ENCODE assay signal across 8 cellular contexts in the genomic region with DNA sequence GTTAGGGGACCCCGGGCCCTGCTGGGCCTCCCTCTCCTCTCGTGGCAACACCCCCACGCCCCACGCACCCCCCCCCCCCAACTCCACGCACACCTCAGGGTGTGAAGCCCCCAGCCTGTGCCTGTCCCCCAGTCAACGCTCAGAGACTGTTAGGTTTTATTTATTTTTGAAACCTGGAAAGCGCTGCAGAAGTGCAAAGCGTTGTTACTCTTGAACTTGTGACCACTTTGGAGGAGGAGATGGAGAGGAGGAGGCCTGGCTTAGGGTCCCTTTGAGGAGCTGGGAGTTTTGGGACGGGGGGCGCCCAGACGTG. TPM values are rescaled to one million over a fixed set of nuclear protein-coding genes. Genes with fewer than 3 reads are reported as not detected.
DNase-seq lines count a peak whose midpoint lies in the region; ATAC-seq and TF ChIP-seq lines count a peak whose summit lies in the region.

No MANE protein-coding gene starts in this region.

- peak overlapping the region; percentile 85 for H3K4me3 ChIP-seq in fibroblast of pulmonary artery (replicated peaks; ENCODE audit: low read depth, low read length)
- H3K4me3 ChIP-seq in trophoblast cell (ENCODE audit: low read depth, low read length) = peak overlapping the region; percentile 67

- peaks cover 17% of the 10 kb centered on the region for H3K79me1 ChIP-seq in trophoblast cell (ENCODE audit: low read length)

- H3K27ac ChIP-seq in trophoblast cell (ENCODE audit: low read depth, low read length) = peak overlapping the region; percentile 45

- no peak overlapping the region for H2AK5ac ChIP-seq in trophoblast cell (ENCODE audit: low read length)

- H3K23ac ChIP-seq in trophoblast cell (ENCODE audit: low read length) = no peak overlapping the region

- H3K27me3 ChIP-seq in trophoblast cell (ENCODE audit: insufficient read depth, low read length) = no peaks in the 10 kb centered on the region

- H3K27ac Mint-ChIP-seq in T-cell = peak overlapping the region; percentile 98 to 100

- H3K36me3 ChIP-seq in trophoblast cell (ENCODE audit: control insufficient read depth in 1 of 2, insufficient read depth in 2 of 2, low read length in 2 of 2) = no peaks in the 10 kb centered on the region

- H3K36me3 Mint-ChIP-seq in T-cell = peaks cover 44% of the 10 kb centered on the region

- H3K9ac ChIP-seq in trophoblast cell (ENCODE audit: low read length) = no peak overlapping the region

- WGBS in trophoblast cell (ENCODE audit: extremely low coverage, insufficient coverage, insufficient read length) = no CpG with 5 or more reads among the region's 11 CpGs

- CTCF ChIA-PET in T-cell (lab: Charles Lee) = interaction anchor here in 1 of 2 donors (0.8 to 2.6 kb wide), 6 partner anchors 12 to 55 kb away, joined by 4 to 21 read pairs (median 6); a partner anchor contains a TSS

- H2BK12ac ChIP-seq in trophoblast cell (ENCODE audit: low read length) = peak overlapping the region; percentile 78

- no peaks in the 10 kb centered on the region for H3K79me2 ChIP-seq in trophoblast cell (ENCODE audit: control insufficient read depth, insufficient read depth, low read length, poor library complexity)

- ATAC-seq in T-cell (replicated peaks in 1 of 4) (peak in 2 of 4 experiments; percentile 2 to 5), GM21529 (IDR thresholded peaks at IDR 0.05; ENCODE audit: unreplicated experiment) (no peak), GM19023 (IDR thresholded peaks at IDR 0.05; ENCODE audit: unreplicated experiment) (no peak)

- H4K8ac ChIP-seq in trophoblast cell (ENCODE audit: low read depth, low read length) = peak overlapping the region; percentile 36

- peak overlapping the region; percentile 80 for H3K18ac ChIP-seq in trophoblast cell (ENCODE audit: low read length)

- no peak overlapping the region for H4K12ac ChIP-seq in trophoblast cell (ENCODE audit: low read depth, low read length)

- peak overlapping the region; percentile 81 for H3K4me2 ChIP-seq in trophoblast cell (ENCODE audit: low read length)

- H2BK120ac ChIP-seq in trophoblast cell (ENCODE audit: insufficient read depth, low read length, poor library complexity) = peak overlapping the region; percentile 74

- peak overlapping the region; percentile 93 to 98 (median 97) for H3K4me3 Mint-ChIP-seq in T-cell

- peak overlapping the region; percentile 83 for H3K14ac ChIP-seq in trophoblast cell (ENCODE audit: low read length)

- no peaks in the 10 kb centered on the region for H3K9me3 Mint-ChIP-seq in T-cell

- peak overlapping the region; percentile 27 for H3K4ac ChIP-seq in trophoblast cell (ENCODE audit: low read depth, low read length)

- H3K4me1 Mint-ChIP-seq in T-cell = peaks cover 63 to 79% (median 72%) of the 10 kb centered on the region in 3 donors

- peak; percentile 30 for DNase-seq in GM10266 (ENCODE audit: extremely low spot score)
- DNase-seq in T-cell = peak in 3 of 34 experiments; percentile 20 to 50 (median 42)
- no peak for DNase-seq in fibroblast of pulmonary artery (ENCODE audit: low read depth)
- DNase-seq in trophoblast cell = no peak
- no peak for DNase-seq in NCI-H526 (lab: John Stamatoyannopoulos, UW)
- no peak for DNase-seq in kidney glomerular epithelial cell (lab: John Stamatoyannopoulos, UW)

- no peaks in the 10 kb centered on the region for H3K27me3 Mint-ChIP-seq in T-cell

- TF ChIP-seq CTCF in GM10266 (IDR thresholded peaks at IDR 0.05; ENCODE audit: control insufficient read depth, insufficient read depth, low read depth, missing control alignments) = no peak
- no peak for TF ChIP-seq CTCF in fibroblast of pulmonary artery (IDR thresholded peaks at IDR 0.05; ENCODE audit: low read length, missing control alignments)

- no peaks in the 10 kb centered on the region for H3K9me3 ChIP-seq in trophoblast cell (ENCODE audit: insufficient read depth, low read depth, low read length)

- H4K91ac ChIP-seq in trophoblast cell (ENCODE audit: low read depth, low read length) = peak overlapping the region; percentile 74

- H2AFZ ChIP-seq in trophoblast cell (ENCODE audit: insufficient read depth, low read length, poor library complexity) = no peak overlapping the region

- peak overlapping the region; percentile 67 for H2BK5ac ChIP-seq in trophoblast cell (ENCODE audit: low read depth, low read length, poor library complexity)

- peaks cover 16 to 26% of the 10 kb centered on the region in 2 experiments for H3K4me1 ChIP-seq in trophoblast cell (ENCODE audit: control insufficient read depth in 1 of 2, insufficient read depth in 2 of 2, low read length in 2 of 2)

- POLR2A ChIA-PET in T-cell (lab: Charles Lee) = interaction anchor here (1.2 to 5.4 kb wide), 5 partner anchors 9 to 47 kb away, joined by 4 to 65 read pairs (median 9); no protein-coding TSS in a partner anchor

RNA-seq across cellular contexts. Expression of a gene that starts 0.9 kb away (rescaled TPM):
- total RNA-seq in T-cell = 100 to 1,000 TPM; 460 to 628 (median 478) TPM
- polyA plus RNA-seq in trophoblast cell (2013) = 3.7 and 4.0 TPM in 2 replicates

RNA-seq across cellular contexts. Expression of a gene that starts 54.8 kb away (rescaled TPM):
- 10 to 100 TPM; 53.1 to 56.7 (median 54.6) TPM for total RNA-seq in T-cell
- 19.9 and 20.7 TPM in 2 replicates for polyA plus RNA-seq in trophoblast cell (2013)
